ENCODE assay signal across 13 cellular contexts in the genomic region with DNA sequence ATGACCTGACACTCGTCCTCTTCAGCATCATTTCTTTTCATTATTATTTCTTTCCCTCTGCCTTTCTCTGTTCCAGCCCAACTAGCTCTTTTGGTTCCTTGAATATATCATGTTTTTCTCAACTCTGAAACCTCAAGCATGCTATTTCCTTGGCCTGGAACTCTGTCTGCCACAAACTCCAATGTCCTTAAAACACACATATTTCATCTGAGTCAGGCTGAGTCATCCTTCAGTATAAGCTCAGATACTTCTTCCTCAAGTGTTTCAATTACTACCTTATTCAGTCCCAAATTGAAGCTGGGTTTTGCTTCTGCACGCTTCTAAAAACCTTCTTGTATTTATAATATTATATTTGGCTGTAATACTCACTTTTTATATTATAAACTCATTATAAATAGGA.
DNase-seq lines count a peak whose midpoint lies in the region; ATAC-seq and TF ChIP-seq lines count a peak whose summit lies in the region.
"Had no signal": no experiment of that assay in that cellular context is flagged by ENCODE, and none has a peak within 500 bp of the region (broad histone marks: within the 10 kb centered on the region; RNA-seq: fewer than 3 reads in every experiment).

No MANE protein-coding gene starts in this region.

- intact Hi-C loops in left ventricle myocardium superior (cut with micrococcal nuclease), result no loop called here

- no peak overlapping the region for H3K4me3 ChIP-seq in kidney epithelial cell (ENCODE audit: low read depth, low read length)
- H3K4me3 ChIP-seq in right atrium auricular region, result no peak overlapping the region
- H3K4me3 ChIP-seq in SJCRH30, result no peak overlapping the region
- H3K4me3 ChIP-seq: left ventricle myocardium inferior, spleen, stomach had no signal

- DNase-seq in ACHN (peak; percentile 60), HT1080 (ENCODE audit: low read depth) (peak; percentile 87), astrocyte of the hippocampus (ENCODE audit: low read depth, low spot score) (peak; percentile 92), kidney epithelial cell (ENCODE audit: low read depth) (peak; percentile 88), right atrium auricular region (ENCODE audit: low spot score) (no peak), NCI-H82 treated with DMSO at 0.1 percent for 48 hours (lab: John Stamatoyannopoulos, UW; ENCODE audit: unreplicated experiment) (no peak), SJCRH30 (no peak), left ventricle myocardium superior (no peak)
- DNase-seq: left ventricle myocardium inferior, NCI-H345, spleen, stomach had no signal

- TF ChIP-seq CTCF in kidney epithelial cell (IDR thresholded peaks at IDR 0.05; ENCODE audit: insufficient read depth, low read length, poor library complexity, severe bottlenecking), result no peak
- TF ChIP-seq CTCF in right atrium auricular region (IDR thresholded peaks at IDR 0.05), result no peak

- H3K27me3 ChIP-seq in kidney epithelial cell (ENCODE audit: control insufficient read depth, insufficient read depth, low read length), result no peaks in the 10 kb centered on the region
- H3K27me3 ChIP-seq in right atrium auricular region, result no peaks in the 10 kb centered on the region
- no peaks in the 10 kb centered on the region for H3K27me3 ChIP-seq in SJCRH30
- H3K27me3 ChIP-seq: spleen, stomach had no signal

- in situ Hi-C loops in ACHN (cut with HindIII; ENCODE audit: low pct_ligation_motif_present, low pct_unique_long_range_greater_than_20kb, low sequenced_read_pairs), result no loop called here

- H3K4me1 ChIP-seq in right atrium auricular region (peaks cover 0 to 5% of the 10 kb centered on the region in 2 donors), SJCRH30 (no peaks in the 10 kb centered on the region)
- H3K4me1 ChIP-seq: spleen, stomach had no signal

- no peak for ATAC-seq in left ventricle myocardium superior

- H3K36me3 ChIP-seq in kidney epithelial cell (ENCODE audit: control insufficient read depth, insufficient read depth, low read length) (no peaks in the 10 kb centered on the region), right atrium auricular region (no peaks in the 10 kb centered on the region), SJCRH30 (no peaks in the 10 kb centered on the region)
- H3K36me3 ChIP-seq: left ventricle myocardium inferior, spleen, stomach had no signal

- H3K9me3 ChIP-seq in right atrium auricular region, result no peaks in the 10 kb centered on the region
- no peaks in the 10 kb centered on the region for H3K9me3 ChIP-seq in SJCRH30 (replicated peaks)
- H3K9me3 ChIP-seq: spleen, stomach had no signal

- H3K27ac ChIP-seq in right atrium auricular region, result no peak overlapping the region
- no peak overlapping the region for H3K27ac ChIP-seq in SJCRH30
- H3K27ac ChIP-seq: C4-2B, left ventricle myocardium inferior, spleen, stomach had no signal

Comparison
In these comparisons a context has a peak if more than half of its experiments do, and no peak if none do; other contexts are left out.
1. DNase-seq: peak in ACHN (single experiment), HT1080 (single experiment), astrocyte of the hippocampus (single experiment) and kidney epithelial cell (single experiment); none in right atrium auricular region (single experiment), NCI-H82 treated with DMSO at 0.1 percent for 48 hours (single experiment), SJCRH30 (0 of 2) and left ventricle myocardium superior (single experiment).